ENCODE assay signal across 1 cellular context in genomic region chr20:51541189-51542032, GRCh38.
TF ChIP-seq lines count a peak whose summit lies in the region.

No MANE protein-coding gene starts in this region.

TF ChIP-seq in K562, 482 proteins besides CTCF, POLR2A, EP300 and RAD21 (continued from another document and continues in another):
- TF ChIP-seq ZNF512 (tag; IDR thresholded peaks at IDR 0.05) (no peak), TCF15 (CRISPR knock-in tag; IDR thresholded peaks at IDR 0.05) (no peak), ZNF445 (CRISPR knock-in tag; IDR thresholded peaks at IDR 0.05; ENCODE audit: low read depth) (no peak), ZFP30 (CRISPR knock-in tag; IDR thresholded peaks at IDR 0.05; ENCODE audit: borderline replicate concordance) (no peak), HIVEP1 (CRISPR knock-in tag; IDR thresholded peaks at IDR 0.05) (no peak), U2AF2 (optimal IDR thresholded peaks at IDR 0.05; ENCODE audit: low read depth, low read length) (no peak), TRIM28 (IDR thresholded peaks at IDR 0.05) (no peak), SIX5 (IDR thresholded peaks at IDR 0.05; ENCODE audit: borderline replicate concordance in 1 of 2, insufficient read depth in 1 of 2, low read depth in 1 of 2, low read length in 2 of 2) (no peak), NELFE (IDR thresholded peaks at IDR 0.05; ENCODE audit: insufficient read depth, insufficient read length) (no peak), TAF1 (IDR thresholded peaks at IDR 0.05; ENCODE audit: control insufficient read depth, extremely low read depth, insufficient read depth, low read length, severe bottlenecking) (peak; percentile 59), NFYB (IDR thresholded peaks at IDR 0.05; ENCODE audit: extremely low read depth, insufficient read length) (peak; percentile 26), NRF1 (conservative IDR thresholded peaks at IDR 0.05 in 1 of 2, IDR thresholded peaks at IDR 0.05 in 1 of 2) (peak; percentile 15 to 29; a peak in 2 of 4 replicates), HMG20B (CRISPR knock-in tag; IDR thresholded peaks at IDR 0.05) (no peak), TCFL5 (CRISPR knock-in tag; conservative IDR thresholded peaks at IDR 0.05) (0 out of 2 replicates have a peak, but pooled peaks have one; percentile 41), RBFOX2 (IDR thresholded peaks at IDR 0.05; ENCODE audit: low read depth, low read length) (no peak; the same call in 1 of the 2 replicates), SRSF1 (IDR thresholded peaks at IDR 0.05; ENCODE audit: low read depth, low read length) (no peak), ZNF354B (CRISPR knock-in tag; IDR thresholded peaks at IDR 0.05) (no peak), POLR2H (tag; IDR thresholded peaks at IDR 0.05; ENCODE audit: low read depth) (no peak), ZNF518B (CRISPR knock-in tag; IDR thresholded peaks at IDR 0.05) (no peak), C11orf30 (IDR thresholded peaks at IDR 0.05; ENCODE audit: low read depth) (no peak), LCOR (CRISPR knock-in tag; IDR thresholded peaks at IDR 0.05) (no peak; the same call in 1 of the 2 replicates), KHSRP (IDR thresholded peaks at IDR 0.05) (no peak), PHF20 (IDR thresholded peaks at IDR 0.05; ENCODE audit: partially characterized antibody) (no peak), ELF2 (CRISPR knock-in tag; IDR thresholded peaks at IDR 0.05) (no peak), TEAD2 (tag; IDR thresholded peaks at IDR 0.05) (no peak), SP2 (IDR thresholded peaks at IDR 0.05; ENCODE audit: extremely low read depth, low read depth, low read length, poor library complexity, severe bottlenecking) (no peak), BRF1 (IDR thresholded peaks at IDR 0.05; ENCODE audit: borderline replicate concordance, extremely low read depth, insufficient read length) (no peak), CC2D1A (IDR thresholded peaks at IDR 0.05) (no peak), XRCC3 (IDR thresholded peaks at IDR 0.05) (no peak), ZBTB7A (IDR thresholded peaks at IDR 0.05; ENCODE audit: borderline replicate concordance, control insufficient read depth, low read depth, low read length) (no peak), ZNF507 (tag; conservative IDR thresholded peaks at IDR 0.05) (no peak), CBFA2T3 (IDR thresholded peaks at IDR 0.05) (peak; percentile 69), SRSF9 (IDR thresholded peaks at IDR 0.05; ENCODE audit: borderline replicate concordance, low read depth, low read length) (no peak), ZNF592 (IDR thresholded peaks at IDR 0.05) (peak; percentile 32; the same call in 1 of the 2 replicates), ZNF124 (CRISPR knock-in tag; IDR thresholded peaks at IDR 0.05) (no peak), HNRNPK (IDR thresholded peaks at IDR 0.05; ENCODE audit: low read depth, low read length, poor library complexity, severe bottlenecking) (no peak), CHCHD3 (CRISPR knock-in tag; IDR thresholded peaks at IDR 0.05) (no peak), L3MBTL2 (IDR thresholded peaks at IDR 0.05) (peak; percentile 67), RBM14 (IDR thresholded peaks at IDR 0.05; ENCODE audit: borderline replicate concordance, insufficient read depth, low read depth, low read length) (no peak), CAMTA2 (CRISPR knock-in tag; conservative IDR thresholded peaks at IDR 0.05) (no peak), ZNF589 (CRISPR knock-in tag; IDR thresholded peaks at IDR 0.05; ENCODE audit: low read depth) (no peak), HNRNPLL (IDR thresholded peaks at IDR 0.05; ENCODE audit: low read depth, low read length, poor library complexity, severe bottlenecking) (no peak), DEAF1 (CRISPR knock-in tag; IDR thresholded peaks at IDR 0.05) (no peak), MLLT1 (IDR thresholded peaks at IDR 0.05) (peak in 1 of 2 experiments; percentile 88; a peak in 2 of 4 replicates), POLR2AphosphoS2 (IDR thresholded peaks at IDR 0.05; ENCODE audit: low read length) (no peak), TEAD4 (IDR thresholded peaks at IDR 0.05; ENCODE audit: low read length) (peak; percentile 61), TEAD4 (CRISPR knock-in tag; IDR thresholded peaks at IDR 0.05; ENCODE audit: borderline replicate concordance) (no peak), ZNF282 (CRISPR knock-in tag; IDR thresholded peaks at IDR 0.05) (no peak), CTCFL (IDR thresholded peaks at IDR 0.05; ENCODE audit: borderline replicate concordance, insufficient read depth, low read depth, low read length, poor library complexity, severe bottlenecking) (no peak), KAT7 (CRISPR knock-in tag; IDR thresholded peaks at IDR 0.05; ENCODE audit: borderline replicate concordance) (peak; percentile 50; the same call in 1 of the 2 replicates), POLR2B (IDR thresholded peaks at IDR 0.05; ENCODE audit: low read depth, partially characterized antibody) (no peak), ZNF668 (CRISPR knock-in tag; IDR thresholded peaks at IDR 0.05) (no peak), PML (IDR thresholded peaks at IDR 0.05; ENCODE audit: low read length) (no peak), SIN3B (IDR thresholded peaks at IDR 0.05; ENCODE audit: low read depth) (no peak), HDAC2 (IDR thresholded peaks at IDR 0.05) (peak; percentile 71), ZBTB34 (CRISPR knock-in tag; IDR thresholded peaks at IDR 0.05) (no peak), ASH1L (IDR thresholded peaks at IDR 0.05; ENCODE audit: borderline replicate concordance, low read depth, partially characterized antibody) (no peak), FOXJ2 (tag; IDR thresholded peaks at IDR 0.05) (0 out of 2 replicates have a peak, but pooled peaks have one; percentile 66), CBX5 (IDR thresholded peaks at IDR 0.05; ENCODE audit: borderline replicate concordance, low read depth) (no peak), ZNF311 (CRISPR knock-in tag; IDR thresholded peaks at IDR 0.05) (no peak)
